26 cellular contexts compared by ENCODE assay signal in the genomic region with DNA sequence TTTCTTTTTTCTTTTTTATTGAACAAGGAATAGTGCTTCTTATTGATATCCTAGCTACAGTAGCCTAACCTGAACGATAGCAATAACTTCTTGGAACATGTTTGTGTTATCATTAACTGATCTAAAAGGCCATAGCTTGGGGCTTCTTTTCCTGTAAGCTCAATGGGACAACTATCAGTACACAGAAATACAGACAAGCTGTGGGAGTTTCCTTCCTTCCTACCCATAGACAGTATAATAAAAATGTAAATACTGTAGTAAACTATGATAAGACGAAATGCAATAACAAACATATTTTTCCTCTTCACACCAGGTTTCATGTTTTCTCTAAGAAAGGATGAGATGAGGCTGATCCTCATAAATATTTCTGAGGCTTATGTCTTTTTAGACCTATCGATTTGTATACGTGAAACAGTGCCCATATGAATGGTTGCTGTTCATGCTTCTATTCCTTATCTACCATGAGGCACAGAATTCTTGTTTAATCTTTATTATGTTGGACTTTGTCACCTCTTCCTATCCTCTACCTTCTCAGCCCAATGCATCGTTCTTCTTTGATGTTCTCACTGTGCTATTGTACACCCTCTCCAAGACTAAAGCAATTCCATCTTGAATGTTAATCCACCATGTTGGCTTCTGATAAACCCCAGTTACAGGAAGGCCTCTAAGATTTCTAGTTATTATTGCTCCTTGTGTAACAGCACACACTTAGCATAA.
"Had no signal": no experiment of that assay in that cellular context is flagged by ENCODE, and none has a peak within 500 bp of the region (broad histone marks: within the 10 kb centered on the region; RNA-seq: fewer than 3 reads in every experiment).

No MANE protein-coding gene starts in this region.

- H3K27me3 ChIP-seq: ascending aorta, brain microvascular endothelial cell, dorsolateral prefrontal cortex had no signal

- H3K4me1 ChIP-seq: ascending aorta had no signal

- H3K36me3 ChIP-seq: ascending aorta, brain microvascular endothelial cell had no signal

- DNase-seq: activated CD4-positive, alpha-beta memory T cell treated with anti-CD3 and anti-CD28 coated beads for 36 hours; activated CD4-positive, alpha-beta T cell treated with anti-CD3 and anti-CD28 coated beads for 36 hours; activated CD4-positive, alpha-beta T cell treated with anti-CD3 and anti-CD28 coated beads, Interleukin-2, amount 10 ng/mL, durations not matched to agents 24 days and 14 days; activated CD4-positive, CD25-positive, alpha-beta regulatory T cell; activated CD4-positive, CD25-positive, alpha-beta regulatory T cell treated with anti-CD3 and anti-CD28 coated beads, Interleukin-2, amount 50 U/mL, for 72 hours; activated CD8-positive, alpha-beta memory T cell treated with anti-CD3 and anti-CD28 coated beads, Interleukin-2, amount 10 ng/mL, durations not matched to agents 7 days and 5 days; activated CD8-positive, alpha-beta memory T cell treated with anti-CD3 and anti-CD28 coated beads, Interleukin-2, amount 50 U/mL, for 48 hours; activated CD8-positive, alpha-beta T cell treated with anti-CD3 and anti-CD28 coated beads, Interleukin-2, amount 10 ng/mL, durations not matched to agents 7 days and 5 days; activated gamma-delta T cell; activated naive CD4-positive, alpha-beta T cell; activated naive CD4-positive, alpha-beta T cell treated with anti-CD3 and anti-CD28 coated beads, Interleukin-2, amount 10 ng/mL, durations not matched to agents 7 days and 5 days; activated naive CD8-positive, alpha-beta T cell treated with anti-CD3 and anti-CD28 coated beads, Interleukin-2, amount 10 ng/mL, durations not matched to agents 7 days and 5 days; activated T-cell treated with anti-CD3 and anti-CD28 coated beads for 4 hours; activated T-cell treated with anti-CD3 and anti-CD28 coated beads, Interleukin-2, amount 50 U/mL, for 24 hours; activated T-cell treated with anti-CD3 and anti-CD28 coated beads, Interleukin-2, amount 50 U/mL, for 72 hours; brain microvascular endothelial cell; dorsolateral prefrontal cortex; effector memory CD4-positive, alpha-beta T cell; endodermal cell; foreskin fibroblast; head of caudate nucleus; T-helper 2 cell had no signal

- H3K4me3 ChIP-seq: ascending aorta, coronary artery, dorsolateral prefrontal cortex had no signal

- H3K9me3 ChIP-seq: ascending aorta had no signal

- ATAC-seq: activated CD4-positive, alpha-beta T cell treated with anti-CD3 and anti-CD28 coated beads for 36 hours; activated CD8-positive, alpha-beta memory T cell treated with anti-CD3 and anti-CD28 coated beads, Interleukin-2, amount 10 ng/mL, durations not matched to agents 7 days and 5 days; activated CD8-positive, alpha-beta T cell treated with anti-CD3 and anti-CD28 coated beads, Interleukin-2, amount 10 ng/mL, durations not matched to agents 7 days and 5 days; activated naive CD4-positive, alpha-beta T cell treated with anti-CD3 and anti-CD28 coated beads, Interleukin-2, amount 50 U/mL, for 72 hours; activated T-cell treated with anti-CD3 and anti-CD28 coated beads, Interleukin-2, amount 50 U/mL, for 72 hours; esophagus mucosa had no signal

- H3K27ac ChIP-seq: ascending aorta, brain microvascular endothelial cell, coronary artery, dorsolateral prefrontal cortex had no signal
